14 cellular contexts compared by ENCODE assay signal in the genomic region with DNA sequence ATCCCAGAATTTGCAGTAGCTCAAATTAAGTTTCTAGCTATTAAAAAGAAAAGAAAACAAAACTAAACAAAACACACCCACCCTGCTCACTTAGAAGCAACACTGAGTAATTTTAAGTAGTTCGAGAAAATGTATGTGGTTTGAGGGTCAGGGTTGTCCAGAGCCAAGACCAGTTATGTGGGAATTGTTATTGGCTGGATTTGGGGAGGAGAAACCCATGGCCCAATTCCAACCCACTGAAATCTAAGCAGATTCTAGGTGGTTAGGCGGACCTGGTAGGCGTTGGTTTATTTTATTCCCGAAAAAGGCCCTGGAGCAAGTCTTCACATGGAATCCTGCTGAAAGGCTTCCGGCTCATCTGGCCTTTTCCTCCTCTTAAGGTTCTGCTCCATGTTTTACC.
DNase-seq lines count a peak whose midpoint lies in the region; ATAC-seq and TF ChIP-seq lines count a peak whose summit lies in the region.
"Had no signal": no experiment of that assay in that cellular context is flagged by ENCODE, and none has a peak within 500 bp of the region (broad histone marks: within the 10 kb centered on the region; RNA-seq: fewer than 3 reads in every experiment).

No MANE protein-coding gene starts in this region.

- TF ChIP-seq EP300 in stomach (IDR thresholded peaks at IDR 0.05): no peak

- no peaks in the 10 kb centered on the region for H3K9me3 ChIP-seq in stomach

- H3K27ac ChIP-seq in stomach: peak overlapping the region in 4 of 5 donors; percentile 46 to 78 (median 61)

- no peaks in the 10 kb centered on the region for H3K27me3 ChIP-seq in stomach

- ATAC-seq in HG02571 (IDR thresholded peaks at IDR 0.05; ENCODE audit: unreplicated experiment) (no peak), HG03354 (IDR thresholded peaks at IDR 0.05; ENCODE audit: poor library complexity, severe bottlenecking, unreplicated experiment) (no peak)
- ATAC-seq: activated CD8-positive, alpha-beta T cell treated with anti-CD3 and anti-CD28 coated beads, Interleukin-2, amount 10 ng/mL, durations not matched to agents 7 days and 5 days had no signal

- WGBS in stomach, 5 donors: 61 to 87% (median 68%) methylated on average over 5 of the region's 5 CpGs

- intact Hi-C loops in stomach (cut with DNase I; ENCODE audit: low total_unique reads): loop anchor here (10.0 kb wide), 1 partner anchor 47 kb away; no protein-coding TSS in a partner anchor

- DNase-seq in EL (peak; percentile 43), astrocyte of the spinal cord (ENCODE audit: low read depth, low spot score) (peak; percentile 90), iris pigment epithelial cell (ENCODE audit: low read depth) (peak; percentile 82), stomach (no peak), T-helper 1 cell (no peak)
- DNase-seq in activated CD8-positive, alpha-beta memory T cell treated with anti-CD3 and anti-CD28 coated beads, Interleukin-2, amount 50 U/mL, for 48 hours: no peak
- DNase-seq: activated CD8-positive, alpha-beta T cell treated with anti-CD3 and anti-CD28 coated beads, Interleukin-2, amount 10 ng/mL, durations not matched to agents 7 days and 5 days; activated gamma-delta T cell treated with Interleukin-2 at 50 U/mL for 16 hours; CD4-positive, CD25-positive, alpha-beta regulatory T cell; Karpas-422; NCI-H187 treated with DMSO at 0.1 percent for 48 hours; NCI-H69 had no signal

- no peak for TF ChIP-seq CTCF in astrocyte of the spinal cord (IDR thresholded peaks at IDR 0.05; ENCODE audit: low read depth, low read length)
- TF ChIP-seq CTCF in stomach (IDR thresholded peaks at IDR 0.05): no peak

- H3K4me1 ChIP-seq in stomach: peaks cover 47 to 95% (median 69%) of the 10 kb centered on the region in 4 donors

- no peak for TF ChIP-seq POLR2A in stomach (IDR thresholded peaks at IDR 0.05)

- peaks cover 0 to 6% (median 4%) of the 10 kb centered on the region in 4 donors for H3K36me3 ChIP-seq in stomach

- H3K4me3 ChIP-seq in astrocyte of the spinal cord (ENCODE audit: low read depth, low read length) (no peak overlapping the region), stomach (no peak overlapping the region)

- in situ Hi-C loops in astrocyte of the spinal cord (cut with HindIII; ENCODE audit: low sequenced_read_pairs): no loop called here

Comparison
In these comparisons a context has a peak if more than half of its experiments do, and no peak if none do; other contexts are left out.
1. DNase-seq: peak in EL (single experiment), astrocyte of the spinal cord (single experiment) and iris pigment epithelial cell (single experiment); none in stomach (single experiment), activated CD8-positive, alpha-beta memory T cell treated with anti-CD3 and anti-CD28 coated beads, Interleukin-2, amount 50 U/mL, for 48 hours (single experiment) and T-helper 1 cell (0 of 5).